15 cellular contexts compared by ENCODE assay signal in the genomic region with DNA sequence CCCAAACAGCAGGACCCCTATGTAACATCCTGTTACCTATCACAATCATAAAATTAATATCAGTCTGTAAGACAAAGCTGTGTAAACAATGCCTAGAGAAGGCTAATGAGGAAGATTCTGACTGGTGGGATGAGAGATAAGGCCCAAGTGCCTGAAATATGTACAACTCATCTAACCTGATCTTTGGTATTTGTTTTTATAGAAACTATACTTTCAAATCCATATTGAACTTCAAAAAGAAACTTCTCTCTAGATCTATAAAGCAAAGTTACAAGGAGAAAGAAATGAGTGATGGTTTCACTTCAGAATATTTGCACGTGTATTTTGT. TPM values are rescaled to one million over a fixed set of nuclear protein-coding genes. Genes with fewer than 3 reads are reported as not detected.
A peak's percentile ranks its signal among the peaks of the same experiment; 100 is the strongest.
DNase-seq lines count a peak whose midpoint lies in the region; ATAC-seq and TF ChIP-seq lines count a peak whose summit lies in the region.
"Had no signal": no experiment of that assay in that cellular context is flagged by ENCODE, and none has a peak within 500 bp of the region (broad histone marks: within the 10 kb centered on the region; RNA-seq: fewer than 3 reads in every experiment).

No MANE protein-coding gene starts in this region.

- no peaks in the 10 kb centered on the region for H3K27me3 Mint-ChIP-seq in activated CD4-positive, alpha-beta T cell treated with anti-CD3 and anti-CD28 coated beads for 36 hours
- H3K27me3 Mint-ChIP-seq in activated CD8-positive, alpha-beta T cell treated with anti-CD3 and anti-CD28 coated beads for 36 hours = no peaks in the 10 kb centered on the region
- no peaks in the 10 kb centered on the region for H3K27me3 Mint-ChIP-seq in natural killer cell (ENCODE audit: low read depth in 2 of 2)

- peak; percentile 77 for ATAC-seq in activated CD4-positive, alpha-beta T cell treated with anti-CD3 and anti-CD28 coated beads for 36 hours
- ATAC-seq in GM19395 (IDR thresholded peaks at IDR 0.05; ENCODE audit: unreplicated experiment) (peak; percentile 55), natural killer cell (no peak), HG03097 (IDR thresholded peaks at IDR 0.05; ENCODE audit: low FRiP score, unreplicated experiment) (no peak)
- peak; percentile 58 for ATAC-seq in activated CD8-positive, alpha-beta T cell treated with anti-CD3 and anti-CD28 coated beads for 36 hours
- ATAC-seq: heart right ventricle, Panc1 had no signal

- no peaks in the 10 kb centered on the region for H3K9me3 Mint-ChIP-seq in activated CD4-positive, alpha-beta T cell treated with anti-CD3 and anti-CD28 coated beads for 36 hours (ENCODE audit: low read depth)
- peaks cover 3% of the 10 kb centered on the region for H3K9me3 Mint-ChIP-seq in activated CD8-positive, alpha-beta T cell treated with anti-CD3 and anti-CD28 coated beads for 36 hours
- no peaks in the 10 kb centered on the region for H3K9me3 Mint-ChIP-seq in natural killer cell

- H3K36me3 Mint-ChIP-seq in activated CD4-positive, alpha-beta T cell treated with anti-CD3 and anti-CD28 coated beads for 36 hours (ENCODE audit: low read depth) = no peaks in the 10 kb centered on the region
- no peaks in the 10 kb centered on the region for H3K36me3 Mint-ChIP-seq in activated CD8-positive, alpha-beta T cell treated with anti-CD3 and anti-CD28 coated beads for 36 hours (ENCODE audit: low read depth)
- no peaks in the 10 kb centered on the region for H3K36me3 Mint-ChIP-seq in natural killer cell
- H3K36me3 Mint-ChIP-seq: neural progenitor cell had no signal

- no peak for TF ChIP-seq CTCF in activated CD8-positive, alpha-beta T cell treated with anti-CD3 and anti-CD28 coated beads for 36 hours (IDR thresholded peaks at IDR 0.05)
- TF ChIP-seq CTCF in natural killer cell (IDR thresholded peaks at IDR 0.05) = no peak
- no peak for TF ChIP-seq CTCF in GM10248 (IDR thresholded peaks at IDR 0.05; ENCODE audit: control extremely low read depth, extremely low read depth, low read depth, missing control alignments)

- CTCF ChIA-PET in activated CD4-positive, alpha-beta T cell treated with anti-CD3 and anti-CD28 coated beads for 36 hours (lab: Charles Lee) = interaction anchor here (0.6 to 1.4 kb wide), 3 partner anchors 40 to 316 kb away, joined by 3 read pairs; no protein-coding TSS in a partner anchor
- CTCF ChIA-PET in activated CD8-positive, alpha-beta T cell treated with anti-CD3 and anti-CD28 coated beads for 36 hours (lab: Charles Lee) = interaction anchor here (0.9 kb wide), 1 partner anchor 112 kb away, joined by 3 read pairs; no protein-coding TSS in a partner anchor
- CTCF ChIA-PET in GM10248 (lab: Yijun Ruan, JAX) = no interaction called here

- peaks cover 20% of the 10 kb centered on the region for H3K4me1 Mint-ChIP-seq in activated CD4-positive, alpha-beta T cell treated with anti-CD3 and anti-CD28 coated beads for 36 hours
- H3K4me1 Mint-ChIP-seq in activated CD8-positive, alpha-beta T cell treated with anti-CD3 and anti-CD28 coated beads for 36 hours (ENCODE audit: low read depth) = peaks cover 17% of the 10 kb centered on the region
- H3K4me1 Mint-ChIP-seq in natural killer cell = peaks cover 8 to 9% of the 10 kb centered on the region in 2 donors
- H3K4me1 Mint-ChIP-seq: neural progenitor cell had no signal

- peak overlapping the region; percentile 62 for H3K27ac Mint-ChIP-seq in activated CD4-positive, alpha-beta T cell treated with anti-CD3 and anti-CD28 coated beads for 36 hours
- peak overlapping the region; percentile 51 for H3K27ac Mint-ChIP-seq in activated CD8-positive, alpha-beta T cell treated with anti-CD3 and anti-CD28 coated beads for 36 hours
- H3K27ac Mint-ChIP-seq in natural killer cell = peak overlapping the region; percentile 55 to 88
- H3K27ac Mint-ChIP-seq: neural progenitor cell had no signal

- POLR2A ChIA-PET in activated CD4-positive, alpha-beta T cell treated with anti-CD3 and anti-CD28 coated beads for 36 hours (lab: Charles Lee) = no interaction called here
- POLR2A ChIA-PET in activated CD8-positive, alpha-beta T cell treated with anti-CD3 and anti-CD28 coated beads for 36 hours (lab: Charles Lee) = no interaction called here
- POLR2A ChIA-PET in GM10248 (lab: Yijun Ruan, JAX) = no interaction called here

- H3K4me3 Mint-ChIP-seq in activated CD4-positive, alpha-beta T cell treated with anti-CD3 and anti-CD28 coated beads for 36 hours = no peak overlapping the region
- H3K4me3 Mint-ChIP-seq in activated CD8-positive, alpha-beta T cell treated with anti-CD3 and anti-CD28 coated beads for 36 hours = peak overlapping the region; percentile 7
- no peak overlapping the region for H3K4me3 Mint-ChIP-seq in natural killer cell
- H3K4me3 Mint-ChIP-seq: neural progenitor cell had no signal

- DNase-seq in activated CD4-positive, alpha-beta T cell treated with anti-CD3 and anti-CD28 coated beads for 36 hours = no peak
- DNase-seq in activated CD4-positive, alpha-beta T cell treated with anti-CD3 and anti-CD28 coated beads for 4 hours = no peak
- no peak for DNase-seq in activated CD8-positive, alpha-beta T cell treated with anti-CD3 and anti-CD28 coated beads for 36 hours
- DNase-seq in natural killer cell (no peak), GM10248 (ENCODE audit: extremely low spot score) (no peak), HuH-7 (ENCODE audit: low spot score) (no peak)
- DNase-seq: effector CD4-positive, alpha-beta T cell; heart right ventricle; islet precursor cell; NCI-H2029; NCI-H526 had no signal

- intact Hi-C loops in activated CD4-positive, alpha-beta T cell treated with anti-CD3 and anti-CD28 coated beads for 36 hours (cut with DNase I, micrococcal nuclease) = loop anchor here in 1 of 2 experiments (5.0 kb wide), 1 partner anchor 36 kb away; a partner anchor contains a TSS
- intact Hi-C loops in activated CD8-positive, alpha-beta T cell treated with anti-CD3 and anti-CD28 coated beads for 36 hours (cut with micrococcal nuclease) = no loop called here
- intact Hi-C loops in natural killer cell (cut with micrococcal nuclease) = no loop called here

RNA-seq across cellular contexts. Expression of a gene that starts 36.1 kb away (rescaled TPM):
- total RNA-seq in activated CD4-positive, alpha-beta T cell treated with anti-CD3 and anti-CD28 coated beads for 36 hours = 10 to 100 TPM; 27.7 to 33.6 TPM
- total RNA-seq in activated CD8-positive, alpha-beta T cell treated with anti-CD3 and anti-CD28 coated beads for 36 hours = 10 to 100 TPM; 61.6 to 64.5 TPM
- total RNA-seq in natural killer cell = 100 to 1,000 TPM; 178 to 235 (median 189) TPM

Comparison
In these comparisons a context has a peak if more than half of its experiments do, and no peak if none do; other contexts are left out.
1. ATAC-seq: peak in activated CD4-positive, alpha-beta T cell treated with anti-CD3 and anti-CD28 coated beads for 36 hours (single experiment), GM19395 (single experiment) and activated CD8-positive, alpha-beta T cell treated with anti-CD3 and anti-CD28 coated beads for 36 hours (single experiment); none in natural killer cell (0 of 3) and HG03097 (single experiment).
2. Peak in every context shown above with its lines, with median percentiles within 50 percentile points of each other: H3K27ac Mint-ChIP-seq.